In the genomic region with DNA sequence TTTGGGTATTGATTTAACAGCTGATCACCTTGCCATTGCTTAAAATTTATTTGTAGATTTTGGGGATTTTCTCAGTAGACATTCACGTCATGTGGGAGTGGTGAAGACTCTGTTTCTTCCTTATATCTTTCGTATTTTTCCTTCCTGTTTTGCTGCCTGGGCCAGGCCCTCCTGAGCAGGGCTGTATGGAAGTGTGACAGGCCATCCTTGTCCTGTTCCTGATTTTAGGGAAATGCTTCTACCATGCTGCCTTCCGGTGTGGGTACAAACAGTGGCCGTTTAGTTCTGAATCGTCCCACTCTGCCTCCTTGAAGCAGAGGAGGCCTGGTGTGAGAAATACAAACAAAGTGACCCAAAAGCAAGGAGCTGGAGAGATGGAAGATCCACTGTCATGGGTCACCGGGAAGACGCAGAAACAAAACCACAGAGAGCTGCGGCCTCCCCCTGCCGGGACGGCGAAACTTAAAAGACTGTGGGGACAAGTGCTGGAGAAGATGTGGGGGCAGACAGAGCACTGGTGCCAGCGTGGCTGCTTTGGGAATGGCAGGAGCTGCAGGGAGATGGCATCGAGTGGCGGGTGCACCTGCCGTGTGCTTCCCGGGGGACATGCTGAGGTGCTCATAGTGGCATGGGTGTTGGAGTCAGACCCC, we compare ENCODE assay signal across 22 cellular contexts. TPM values are rescaled to one million over a fixed set of nuclear protein-coding genes. Genes with fewer than 3 reads are reported as not detected.
A peak's percentile ranks its signal among the peaks of the same experiment; 100 is the strongest.
DNase-seq lines count a peak whose midpoint lies in the region; ATAC-seq lines count a peak whose summit lies in the region.
"Had no signal": no experiment of that assay in that cellular context is flagged by ENCODE, and none has a peak within 500 bp of the region (broad histone marks: within the 10 kb centered on the region; RNA-seq: fewer than 3 reads in every experiment).

No MANE protein-coding gene starts in this region.

- H3K27me3 Mint-ChIP-seq in T-helper 17 cell: no peaks in the 10 kb centered on the region
- no peaks in the 10 kb centered on the region for H3K27me3 Mint-ChIP-seq in dendritic cell treated with granulocyte-macrophage colony-stimulating factor and Interleukin-4, amounts not matched to agents 40 ng/mL and 50 ng/mL, for 4 days
- H3K27me3 Mint-ChIP-seq: activated CD4-positive, alpha-beta memory T cell treated with anti-CD3 and anti-CD28 coated beads for 36 hours; activated naive CD8-positive, alpha-beta T cell treated with anti-CD3 and anti-CD28 coated beads, Interleukin-2, amount 10 ng/mL, durations not matched to agents 7 days and 5 days had no signal

- H3K36me3 Mint-ChIP-seq in T-helper 17 cell (ENCODE audit: low read depth): peaks cover 5% of the 10 kb centered on the region
- H3K36me3 Mint-ChIP-seq in dendritic cell treated with granulocyte-macrophage colony-stimulating factor and Interleukin-4, amounts not matched to agents 40 ng/mL and 50 ng/mL, for 4 days (ENCODE audit: low read depth): peaks cover 93% of the 10 kb centered on the region
- peaks cover 58% of the 10 kb centered on the region for H3K36me3 Mint-ChIP-seq in stimulated activated effector memory CD8-positive, alpha-beta T cell treated with anti-CD3 and anti-CD28 coated beads, Interleukin-12 subunit alpha, Interleukin-12 subunit beta, amount 100 ng/mL, for 72 hours

- peak; percentile 10 for ATAC-seq in Right ventricle myocardium superior (ENCODE audit: poor library complexity)
- no peak for ATAC-seq in Right ventricle myocardium inferior
- no peak for ATAC-seq in T-helper 17 cell
- no peak for ATAC-seq in stimulated activated effector memory CD8-positive, alpha-beta T cell treated with anti-CD3 and anti-CD28 coated beads, Interleukin-12 subunit alpha, Interleukin-12 subunit beta, amount 100 ng/mL, for 72 hours
- no peak for ATAC-seq in HG03139 (IDR thresholded peaks at IDR 0.05; ENCODE audit: unreplicated experiment)
- no peak for ATAC-seq in GM19467 (IDR thresholded peaks at IDR 0.05; ENCODE audit: unreplicated experiment)

- H3K9me3 ChIP-seq in T-helper 17 cell (ENCODE audit: control insufficient read depth, low read length, poor library complexity, severe bottlenecking): no peaks in the 10 kb centered on the region
- H3K9me3 ChIP-seq: tibial artery had no signal

- peak overlapping the region; percentile 63 for H3K4me3 Mint-ChIP-seq in T-helper 17 cell
- H3K4me3 Mint-ChIP-seq in dendritic cell treated with granulocyte-macrophage colony-stimulating factor and Interleukin-4, amounts not matched to agents 40 ng/mL and 50 ng/mL, for 4 days: peak overlapping the region; percentile 37
- H3K4me3 Mint-ChIP-seq in stimulated activated effector memory CD8-positive, alpha-beta T cell treated with anti-CD3 and anti-CD28 coated beads, Interleukin-12 subunit alpha, Interleukin-12 subunit beta, amount 100 ng/mL, for 72 hours: peak overlapping the region; percentile 10
- H3K4me3 Mint-ChIP-seq: activated CD4-positive, alpha-beta memory T cell treated with anti-CD3 and anti-CD28 coated beads for 36 hours; activated naive CD8-positive, alpha-beta T cell treated with anti-CD3 and anti-CD28 coated beads, Interleukin-2, amount 10 ng/mL, durations not matched to agents 7 days and 5 days had no signal

- no peaks in the 10 kb centered on the region for H3K9me3 Mint-ChIP-seq in dendritic cell treated with granulocyte-macrophage colony-stimulating factor and Interleukin-4, amounts not matched to agents 40 ng/mL and 50 ng/mL, for 4 days
- no peaks in the 10 kb centered on the region for H3K9me3 Mint-ChIP-seq in stimulated activated effector memory CD8-positive, alpha-beta T cell treated with anti-CD3 and anti-CD28 coated beads, Interleukin-12 subunit alpha, Interleukin-12 subunit beta, amount 100 ng/mL, for 72 hours
- H3K9me3 Mint-ChIP-seq: activated CD4-positive, alpha-beta memory T cell treated with anti-CD3 and anti-CD28 coated beads for 36 hours; T-helper 2 cell treated with Interferon-gamma antibody and Interleukin-4, amounts not matched to agents 5 μg/mL and 100 μg/mL, for 36 hours had no signal

- DNase-seq in Right ventricle myocardium superior: no peak
- DNase-seq in Right ventricle myocardium inferior (ENCODE audit: missing footprints): no peak
- DNase-seq in T-helper 17 cell: no peak
- no peak for DNase-seq in stimulated activated effector memory CD8-positive, alpha-beta T cell treated with anti-CD3 and anti-CD28 coated beads, Interleukin-12 subunit alpha, Interleukin-12 subunit beta, amount 100 ng/mL, for 72 hours (ENCODE audit: low spot score in 2 of 2)
- DNase-seq in stimulated activated naive CD4-positive, alpha-beta T cell (lab: John Stamatoyannopoulos, UW): no peak
- DNase-seq: activated CD4-positive, alpha-beta memory T cell treated with anti-CD3 and anti-CD28 coated beads for 36 hours; activated naive CD8-positive, alpha-beta T cell treated with anti-CD3 and anti-CD28 coated beads, Interleukin-2, amount 10 ng/mL, durations not matched to agents 7 days and 5 days; EL; glutamatergic neuron; H7; IMR-90; NCI-H1105; NCI-H2029; NCI-H82; retina; stimulated activated CD4-positive, alpha-beta T cell treated with anti-CD3 and anti-CD28 coated beads, Interleukin-4, amount 100 ng/mL, for 1 hour; stimulated activated naive CD4-positive, alpha-beta T cell treated with Interleukin-2 at 50 U/mL for 16 hours; tibial artery had no signal

- H3K4me1 Mint-ChIP-seq in T-helper 17 cell: peaks cover 49% of the 10 kb centered on the region
- H3K4me1 Mint-ChIP-seq in dendritic cell treated with granulocyte-macrophage colony-stimulating factor and Interleukin-4, amounts not matched to agents 40 ng/mL and 50 ng/mL, for 4 days (ENCODE audit: low read depth): peaks cover 83% of the 10 kb centered on the region
- H3K4me1 Mint-ChIP-seq in stimulated activated effector memory CD8-positive, alpha-beta T cell treated with anti-CD3 and anti-CD28 coated beads, Interleukin-12 subunit alpha, Interleukin-12 subunit beta, amount 100 ng/mL, for 72 hours: peaks cover 59% of the 10 kb centered on the region

- intact Hi-C loops in Right ventricle myocardium superior (cut with DNase I) (no loop called here), Right ventricle myocardium inferior (cut with DNase I) (no loop called here)
- intact Hi-C loops in dendritic cell treated with granulocyte-macrophage colony-stimulating factor and Interleukin-4, amounts not matched to agents 40 ng/mL and 50 ng/mL, for 4 days (cut with micrococcal nuclease): loop anchor here (5.0 to 10.0 kb wide), 2 partner anchors 60 to 62 kb away; no protein-coding TSS in a partner anchor

- H3K27ac Mint-ChIP-seq in T-helper 17 cell: no peak overlapping the region
- H3K27ac Mint-ChIP-seq in dendritic cell treated with granulocyte-macrophage colony-stimulating factor and Interleukin-4, amounts not matched to agents 40 ng/mL and 50 ng/mL, for 4 days: peak overlapping the region; percentile 84
- peak overlapping the region; percentile 78 for H3K27ac Mint-ChIP-seq in stimulated activated effector memory CD8-positive, alpha-beta T cell treated with anti-CD3 and anti-CD28 coated beads, Interleukin-12 subunit alpha, Interleukin-12 subunit beta, amount 100 ng/mL, for 72 hours
- H3K27ac Mint-ChIP-seq: activated naive CD8-positive, alpha-beta T cell treated with anti-CD3 and anti-CD28 coated beads, Interleukin-2, amount 10 ng/mL, durations not matched to agents 7 days and 5 days; T-helper 2 cell treated with Interferon-gamma antibody and Interleukin-4, amounts not matched to agents 5 μg/mL and 100 μg/mL, for 36 hours had no signal

RNA-seq across cellular contexts. Expression of gene AGPAT3, which starts 7.7 kb away (rescaled TPM):
- total RNA-seq in Right ventricle myocardium superior (96.3 TPM), Right ventricle myocardium inferior (93.4 TPM), T-helper 17 cell (10 to 100 TPM; 64.1 to 67.3 TPM)

Comparison
In these comparisons a context has a peak if more than half of its experiments do, and no peak if none do; other contexts are left out.
1. H3K4me3 Mint-ChIP-seq: peak in every context shown above with its lines; median percentile 63 in T-helper 17 cell; 37 in dendritic cell treated with granulocyte-macrophage colony-stimulating factor and Interleukin-4, amounts not matched to agents 40 ng/mL and 50 ng/mL, for 4 days; 10 in stimulated activated effector memory CD8-positive, alpha-beta T cell treated with anti-CD3 and anti-CD28 coated beads, Interleukin-12 subunit alpha, Interleukin-12 subunit beta, amount 100 ng/mL, for 72 hours.